3 cellular contexts compared by ENCODE assay signal in genomic region chr4:39435875-39436563, GRCh38.
TF ChIP-seq lines count a peak whose summit lies in the region.

No MANE protein-coding gene starts in this region.

TF ChIP-seq in IMR-90, 13 proteins besides CTCF, POLR2A, EP300 and RAD21:
- TF ChIP-seq MAZ (IDR thresholded peaks at IDR 0.05; ENCODE audit: borderline replicate concordance, low read depth, low read length) (no peak), CHD1 (IDR thresholded peaks at IDR 0.05; ENCODE audit: low read depth, low read length) (no peak), USF2 (IDR thresholded peaks at IDR 0.05; ENCODE audit: low read depth, low read length) (no peak)

TF ChIP-seq in GM12878, 131 proteins besides CTCF, POLR2A, EP300 and RAD21:
- TF ChIP-seq KDM1A (IDR thresholded peaks at IDR 0.05; ENCODE audit: borderline replicate concordance) (no peak), CHD2 (IDR thresholded peaks at IDR 0.05; ENCODE audit: borderline replicate concordance, low read depth, low read length) (no peak), CREM (IDR thresholded peaks at IDR 0.05; ENCODE audit: low read depth) (no peak), EGR1 (IDR thresholded peaks at IDR 0.05; ENCODE audit: borderline replicate concordance in 1 of 2, low read depth in 2 of 2, low read length in 2 of 2) (no peak), RELB (IDR thresholded peaks at IDR 0.05; ENCODE audit: low read depth) (no peak), RB1 (IDR thresholded peaks at IDR 0.05; ENCODE audit: borderline replicate concordance) (no peak), EZH2 (IDR thresholded peaks at IDR 0.05; ENCODE audit: borderline replicate concordance, control insufficient read depth, low read depth, low read length) (no peak), HDGF (IDR thresholded peaks at IDR 0.05) (no peak), TBL1XR1 (IDR thresholded peaks at IDR 0.05; ENCODE audit: low read depth, low read length) (no peak), USF1 (IDR thresholded peaks at IDR 0.05; ENCODE audit: borderline replicate concordance, extremely low read length, insufficient read depth, low read depth, low read length) (no peak), KLF5 (IDR thresholded peaks at IDR 0.05; ENCODE audit: partially characterized antibody) (no peak), REST (IDR thresholded peaks at IDR 0.05; ENCODE audit: low read depth, low read length) (no peak), TCF12 (IDR thresholded peaks at IDR 0.05; ENCODE audit: low read depth, low read length) (no peak), MTA2 (IDR thresholded peaks at IDR 0.05; ENCODE audit: low read depth) (no peak), NFYA (IDR thresholded peaks at IDR 0.05; ENCODE audit: borderline replicate concordance, low read depth, low read length) (no peak), GABPA (IDR thresholded peaks at IDR 0.05; ENCODE audit: low read depth) (no peak)
TF ChIP-seq in GM12878: peak in this region for 0.

TF ChIP-seq in liver, 16 proteins besides CTCF, POLR2A, EP300 and RAD21:
- TF ChIP-seq EGR1 (IDR thresholded peaks at IDR 0.05; ENCODE audit: low read depth in 2 of 2) (no peak), GABPA (IDR thresholded peaks at IDR 0.05 in 1 of 2, conservative IDR thresholded peaks at IDR 0.05 in 1 of 2) (no peak)
